Comparison of ENCODE assay signal across 1 cellular context in genomic region chr9:38022203-38022602, GRCh38.
TF ChIP-seq lines count a peak whose summit lies in the region.

No MANE protein-coding gene starts in this region.

TF ChIP-seq in H1, 55 proteins besides CTCF, POLR2A, EP300 and RAD21 (continued from another document):
- TF ChIP-seq, protein P1, sequence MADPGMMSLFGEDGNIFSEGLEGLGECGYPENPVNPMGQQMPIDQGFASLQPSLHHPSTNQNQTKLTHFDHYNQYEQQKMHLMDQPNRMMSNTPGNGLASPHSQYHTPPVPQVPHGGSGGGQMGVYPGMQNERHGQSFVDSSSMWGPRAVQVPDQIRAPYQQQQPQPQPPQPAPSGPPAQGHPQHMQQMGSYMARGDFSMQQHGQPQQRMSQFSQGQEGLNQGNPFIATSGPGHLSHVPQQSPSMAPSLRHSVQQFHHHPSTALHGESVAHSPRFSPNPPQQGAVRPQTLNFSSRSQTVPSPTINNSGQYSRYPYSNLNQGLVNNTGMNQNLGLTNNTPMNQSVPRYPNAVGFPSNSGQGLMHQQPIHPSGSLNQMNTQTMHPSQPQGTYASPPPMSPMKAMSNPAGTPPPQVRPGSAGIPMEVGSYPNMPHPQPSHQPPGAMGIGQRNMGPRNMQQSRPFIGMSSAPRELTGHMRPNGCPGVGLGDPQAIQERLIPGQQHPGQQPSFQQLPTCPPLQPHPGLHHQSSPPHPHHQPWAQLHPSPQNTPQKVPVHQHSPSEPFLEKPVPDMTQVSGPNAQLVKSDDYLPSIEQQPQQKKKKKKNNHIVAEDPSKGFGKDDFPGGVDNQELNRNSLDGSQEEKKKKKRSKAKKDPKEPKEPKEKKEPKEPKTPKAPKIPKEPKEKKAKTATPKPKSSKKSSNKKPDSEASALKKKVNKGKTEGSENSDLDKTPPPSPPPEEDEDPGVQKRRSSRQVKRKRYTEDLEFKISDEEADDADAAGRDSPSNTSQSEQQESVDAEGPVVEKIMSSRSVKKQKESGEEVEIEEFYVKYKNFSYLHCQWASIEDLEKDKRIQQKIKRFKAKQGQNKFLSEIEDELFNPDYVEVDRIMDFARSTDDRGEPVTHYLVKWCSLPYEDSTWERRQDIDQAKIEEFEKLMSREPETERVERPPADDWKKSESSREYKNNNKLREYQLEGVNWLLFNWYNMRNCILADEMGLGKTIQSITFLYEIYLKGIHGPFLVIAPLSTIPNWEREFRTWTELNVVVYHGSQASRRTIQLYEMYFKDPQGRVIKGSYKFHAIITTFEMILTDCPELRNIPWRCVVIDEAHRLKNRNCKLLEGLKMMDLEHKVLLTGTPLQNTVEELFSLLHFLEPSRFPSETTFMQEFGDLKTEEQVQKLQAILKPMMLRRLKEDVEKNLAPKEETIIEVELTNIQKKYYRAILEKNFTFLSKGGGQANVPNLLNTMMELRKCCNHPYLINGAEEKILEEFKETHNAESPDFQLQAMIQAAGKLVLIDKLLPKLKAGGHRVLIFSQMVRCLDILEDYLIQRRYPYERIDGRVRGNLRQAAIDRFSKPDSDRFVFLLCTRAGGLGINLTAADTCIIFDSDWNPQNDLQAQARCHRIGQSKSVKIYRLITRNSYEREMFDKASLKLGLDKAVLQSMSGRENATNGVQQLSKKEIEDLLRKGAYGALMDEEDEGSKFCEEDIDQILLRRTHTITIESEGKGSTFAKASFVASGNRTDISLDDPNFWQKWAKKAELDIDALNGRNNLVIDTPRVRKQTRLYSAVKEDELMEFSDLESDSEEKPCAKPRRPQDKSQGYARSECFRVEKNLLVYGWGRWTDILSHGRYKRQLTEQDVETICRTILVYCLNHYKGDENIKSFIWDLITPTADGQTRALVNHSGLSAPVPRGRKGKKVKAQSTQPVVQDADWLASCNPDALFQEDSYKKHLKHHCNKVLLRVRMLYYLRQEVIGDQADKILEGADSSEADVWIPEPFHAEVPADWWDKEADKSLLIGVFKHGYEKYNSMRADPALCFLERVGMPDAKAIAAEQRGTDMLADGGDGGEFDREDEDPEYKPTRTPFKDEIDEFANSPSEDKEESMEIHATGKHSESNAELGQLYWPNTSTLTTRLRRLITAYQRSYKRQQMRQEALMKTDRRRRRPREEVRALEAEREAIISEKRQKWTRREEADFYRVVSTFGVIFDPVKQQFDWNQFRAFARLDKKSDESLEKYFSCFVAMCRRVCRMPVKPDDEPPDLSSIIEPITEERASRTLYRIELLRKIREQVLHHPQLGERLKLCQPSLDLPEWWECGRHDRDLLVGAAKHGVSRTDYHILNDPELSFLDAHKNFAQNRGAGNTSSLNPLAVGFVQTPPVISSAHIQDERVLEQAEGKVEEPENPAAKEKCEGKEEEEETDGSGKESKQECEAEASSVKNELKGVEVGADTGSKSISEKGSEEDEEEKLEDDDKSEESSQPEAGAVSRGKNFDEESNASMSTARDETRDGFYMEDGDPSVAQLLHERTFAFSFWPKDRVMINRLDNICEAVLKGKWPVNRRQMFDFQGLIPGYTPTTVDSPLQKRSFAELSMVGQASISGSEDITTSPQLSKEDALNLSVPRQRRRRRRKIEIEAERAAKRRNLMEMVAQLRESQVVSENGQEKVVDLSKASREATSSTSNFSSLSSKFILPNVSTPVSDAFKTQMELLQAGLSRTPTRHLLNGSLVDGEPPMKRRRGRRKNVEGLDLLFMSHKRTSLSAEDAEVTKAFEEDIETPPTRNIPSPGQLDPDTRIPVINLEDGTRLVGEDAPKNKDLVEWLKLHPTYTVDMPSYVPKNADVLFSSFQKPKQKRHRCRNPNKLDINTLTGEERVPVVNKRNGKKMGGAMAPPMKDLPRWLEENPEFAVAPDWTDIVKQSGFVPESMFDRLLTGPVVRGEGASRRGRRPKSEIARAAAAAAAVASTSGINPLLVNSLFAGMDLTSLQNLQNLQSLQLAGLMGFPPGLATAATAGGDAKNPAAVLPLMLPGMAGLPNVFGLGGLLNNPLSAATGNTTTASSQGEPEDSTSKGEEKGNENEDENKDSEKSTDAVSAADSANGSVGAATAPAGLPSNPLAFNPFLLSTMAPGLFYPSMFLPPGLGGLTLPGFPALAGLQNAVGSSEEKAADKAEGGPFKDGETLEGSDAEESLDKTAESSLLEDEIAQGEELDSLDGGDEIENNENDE (IDR thresholded peaks at IDR 0.05; ENCODE audit: insufficient replicate concordance, low read length): no peak
- no peak for TF ChIP-seq ASH2L (IDR thresholded peaks at IDR 0.05; ENCODE audit: low read length)
- TF ChIP-seq POLR2AphosphoS5 (IDR thresholded peaks at IDR 0.05; ENCODE audit: low read depth, low read length): no peak
